In genomic region chr3:24793896-24794295, GRCh38 we compare ENCODE assay signal across 16 cellular contexts.
"Had no signal": no experiment of that assay in that cellular context is flagged by ENCODE, and none has a peak within 500 bp of the region (broad histone marks: within the 10 kb centered on the region; RNA-seq: fewer than 3 reads in every experiment).

No MANE protein-coding gene starts in this region.

- ATAC-seq: activated T-cell treated with anti-CD3 and anti-CD28 coated beads, Interleukin-2, amount 50 U/mL, for 72 hours; gastroesophageal sphincter; left ventricle myocardium superior had no signal

- DNase-seq: activated CD4-positive, alpha-beta memory T cell treated with anti-CD3 and anti-CD28 coated beads for 36 hours; activated CD4-positive, alpha-beta T cell treated with anti-CD3 and anti-CD28 coated beads for 48 hours; activated effector memory CD4-positive, alpha-beta T cell treated with Interleukin-2 at 50 U/mL for 16 hours; activated naive CD4-positive, alpha-beta T cell treated with anti-CD3 and anti-CD28 coated beads for 36 hours; activated T-cell treated with anti-CD3 and anti-CD28 coated beads, Interleukin-2, amount 50 U/mL, for 72 hours; amygdala; cortex of kidney; endodermal cell; hypothalamus; left ventricle myocardium superior; midbrain; ovary; stimulated activated CD4-positive, alpha-beta T cell treated with anti-CD3 and anti-CD28 coated beads, Interleukin-4, amount 100 ng/mL, for 24 hours; stimulated activated naive CD4-positive, alpha-beta T cell treated with Interleukin-2 at 50 U/mL for 16 hours; upper lobe of left lung had no signal
